33 cellular contexts compared by ENCODE assay signal in genomic region chr20:49339123-49339522, GRCh38.
"Had no signal": no experiment of that assay in that cellular context is flagged by ENCODE, and none has a peak within 500 bp of the region (broad histone marks: within the 10 kb centered on the region; RNA-seq: fewer than 3 reads in every experiment).

No MANE protein-coding gene starts in this region.

- FAIRE-seq: astrocyte had no signal

- H3K9me3 ChIP-seq: adrenal gland, body of pancreas, breast epithelium had no signal

- H3K36me3 ChIP-seq: adrenal gland, breast epithelium had no signal

- H3K36me3 Mint-ChIP-seq: activated CD4-positive, alpha-beta memory T cell treated with anti-CD3 and anti-CD28 coated beads for 36 hours; activated naive CD4-positive, alpha-beta T cell treated with anti-CD3 and anti-CD28 coated beads, Interleukin-2, amount 50 U/mL, for 72 hours had no signal

- H3K4me1 Mint-ChIP-seq: activated B cell treated with CpG ODN at 0.5 μM for 24 hours had no signal

- H3K9me3 Mint-ChIP-seq: activated B cell treated with CpG ODN at 0.5 μM for 24 hours; activated CD4-positive, alpha-beta memory T cell treated with anti-CD3 and anti-CD28 coated beads for 36 hours; activated naive CD4-positive, alpha-beta T cell treated with anti-CD3 and anti-CD28 coated beads for 36 hours; activated naive CD4-positive, alpha-beta T cell treated with anti-CD3 and anti-CD28 coated beads, Interleukin-2, amount 50 U/mL, for 72 hours; activated T-cell treated with anti-CD3 and anti-CD28 coated beads, Interleukin-2, amount 50 U/mL, for 4 hours; activated T-helper 1 cell treated with anti-CD3 and anti-CD28 coated beads, Interleukin-12 subunit alpha, Interleukin-12 subunit beta, Interleukin-2, Interleukin-4 antibody, amounts not matched to agents 30 ng/mL and 10 ng/mL and 1 ng/mL, durations not matched to agents 14 hours and 24 hours and 36 hours had no signal

- DNase-seq: activated B cell treated with CpG ODN at 0.5 μM for 24 hours; activated CD4-positive, alpha-beta memory T cell treated with anti-CD3 and anti-CD28 coated beads for 36 hours; activated CD4-positive, alpha-beta T cell treated with anti-CD3 and anti-CD28 coated beads for 4 hours; activated CD4-positive, alpha-beta T cell treated with anti-CD3 and anti-CD28 coated beads, Interleukin-2, amount 50 U/mL, for 1 hour; activated CD4-positive, CD25-positive, alpha-beta regulatory T cell treated with anti-CD3 and anti-CD28 coated beads, Interleukin-2, amount 50 U/mL, for 72 hours; activated CD8-positive, alpha-beta memory T cell treated with anti-CD3 and anti-CD28 coated beads, Interleukin-2, amount 50 U/mL, for 4 hours; activated gamma-delta T cell treated with Interleukin-2 at 50 U/mL for 16 hours; activated naive CD4-positive, alpha-beta T cell treated with anti-CD3 and anti-CD28 coated beads for 36 hours; activated T-cell treated with anti-CD3 and anti-CD28 coated beads for 4 hours; activated T-cell treated with anti-CD3 and anti-CD28 coated beads, Interleukin-2, amount 50 U/mL, for 4 hours; adrenal gland; body of pancreas; NCI-H1092 treated with DMSO at 0.1 percent for 48 hours; NCI-H1417; NCI-H146; NCI-H187; NCI-H2029 treated with DMSO at 0.1 percent for 48 hours; NCI-H2171 treated with DMSO at 0.1 percent for 48 hours; NCI-H2227 treated with DMSO at 0.1 percent for 48 hours; NCI-H446 treated with DMSO at 0.1 percent for 48 hours; NCI-H524; NCI-H748 treated with DMSO at 0.1 percent for 48 hours; PC-9; Right ventricle myocardium superior; SW 1271; T-helper 1 cell; T-helper 2 cell; T-helper 9 cell had no signal

- H3K27me3 ChIP-seq: body of pancreas, breast epithelium had no signal

- H3K4me1 ChIP-seq: adrenal gland, body of pancreas, breast epithelium had no signal

- ATAC-seq: activated naive CD4-positive, alpha-beta T cell treated with anti-CD3 and anti-CD28 coated beads, Interleukin-2, amount 50 U/mL, for 72 hours; activated T-cell treated with anti-CD3 and anti-CD28 coated beads, Interleukin-2, amount 50 U/mL, for 4 hours; body of pancreas had no signal

- H3K4me3 ChIP-seq: adrenal gland, body of pancreas, breast epithelium, PC-9 had no signal

- H3K27ac Mint-ChIP-seq: activated B cell treated with CpG ODN at 0.5 μM for 24 hours; activated CD4-positive, alpha-beta memory T cell treated with anti-CD3 and anti-CD28 coated beads for 36 hours; activated naive CD4-positive, alpha-beta T cell treated with anti-CD3 and anti-CD28 coated beads for 36 hours; activated naive CD4-positive, alpha-beta T cell treated with anti-CD3 and anti-CD28 coated beads, Interleukin-2, amount 50 U/mL, for 72 hours; activated T-helper 1 cell treated with anti-CD3 and anti-CD28 coated beads, Interleukin-12 subunit alpha, Interleukin-12 subunit beta, Interleukin-2, Interleukin-4 antibody, amounts not matched to agents 30 ng/mL and 10 ng/mL and 1 ng/mL, durations not matched to agents 14 hours and 24 hours and 36 hours had no signal

- H3K4me3 Mint-ChIP-seq: activated B cell treated with CpG ODN at 0.5 μM for 24 hours; activated CD4-positive, alpha-beta memory T cell treated with anti-CD3 and anti-CD28 coated beads for 36 hours; activated naive CD4-positive, alpha-beta T cell treated with anti-CD3 and anti-CD28 coated beads for 36 hours; activated T-cell treated with anti-CD3 and anti-CD28 coated beads, Interleukin-2, amount 50 U/mL, for 4 hours; activated T-helper 1 cell treated with anti-CD3 and anti-CD28 coated beads, Interleukin-12 subunit alpha, Interleukin-12 subunit beta, Interleukin-2, Interleukin-4 antibody, amounts not matched to agents 30 ng/mL and 10 ng/mL and 1 ng/mL, durations not matched to agents 14 hours and 24 hours and 36 hours had no signal

- H3K27ac ChIP-seq: adrenal gland, body of pancreas, breast epithelium, PC-9, VCaP had no signal

- H2AFZ ChIP-seq: PC-9 had no signal

- H3K4me2 ChIP-seq: PC-9 had no signal
